1 cellular context compared by ENCODE assay signal in genomic region chr7:75843470-75844116, GRCh38.
TF ChIP-seq lines count a peak whose summit lies in the region.

No MANE protein-coding gene starts in this region.

TF ChIP-seq in endothelial cell of umbilical vein, 7 proteins besides CTCF, POLR2A, EP300 and RAD21:
- TF ChIP-seq JUN (IDR thresholded peaks at IDR 0.05; ENCODE audit: borderline replicate concordance, insufficient read depth, insufficient read length, low read depth) (no peak), FOS (IDR thresholded peaks at IDR 0.05; ENCODE audit: borderline replicate concordance, insufficient read depth, low read length) (no peak), MAX (IDR thresholded peaks at IDR 0.05; ENCODE audit: insufficient read depth, insufficient read length) (no peak), GATA2 (IDR thresholded peaks at IDR 0.05; ENCODE audit: insufficient read depth, insufficient read length, low read depth, low read length) (no peak), POLR2AphosphoS5 (IDR thresholded peaks at IDR 0.05; ENCODE audit: insufficient read depth, low read depth, low read length) (no peak), EZH2 (IDR thresholded peaks at IDR 0.05; ENCODE audit: borderline replicate concordance, low read depth, low read length, severe bottlenecking) (no peak), MYC (IDR thresholded peaks at IDR 0.05; ENCODE audit: low read depth, low read length) (no peak)
